In genomic region chr4:61319156-61319555, GRCh38 we compare ENCODE assay signal across 17 cellular contexts.
A peak's percentile ranks its signal among the peaks of the same experiment; 100 is the strongest.
DNase-seq lines count a peak whose midpoint lies in the region; ATAC-seq and TF ChIP-seq lines count a peak whose summit lies in the region.
"Had no signal": no experiment of that assay in that cellular context is flagged by ENCODE, and none has a peak within 500 bp of the region (broad histone marks: within the 10 kb centered on the region; RNA-seq: fewer than 3 reads in every experiment).

No MANE protein-coding gene starts in this region.

- no peaks in the 10 kb centered on the region for H3K4me1 ChIP-seq in CD8-positive, alpha-beta T cell (ENCODE audit: insufficient read depth, low read length)
- H3K4me1 ChIP-seq: BE2C, BLaER1, Caco-2 had no signal

- DNase-seq in fibroblast of villous mesenchyme (ENCODE audit: low read depth) = peak; percentile 9
- DNase-seq in kidney glomerular epithelial cell (lab: John Stamatoyannopoulos, UW) = no peak
- DNase-seq in effector CD8-positive, alpha-beta T cell (lab: John Stamatoyannopoulos, UW) = no peak
- no peak for DNase-seq in CD8-positive, alpha-beta T cell
- DNase-seq: 8988T; ACHN; BE2C; C1 segment of cervical spinal cord; Caco-2; Calu3; CD4-positive, alpha-beta memory T cell; CD4-positive, CD25-positive, alpha-beta regulatory T cell; DMS79 treated with DMSO at 0.1 percent for 48 hours; GF-D8 had no signal

- no peak overlapping the region for H3K27ac ChIP-seq in CD8-positive, alpha-beta T cell (ENCODE audit: low read depth, low read length)
- H3K27ac ChIP-seq: BLaER1 had no signal

- H3K4me3 ChIP-seq in fibroblast of villous mesenchyme (ENCODE audit: low read depth, low read length) = no peak overlapping the region
- H3K4me3 ChIP-seq in CD8-positive, alpha-beta T cell (ENCODE audit: low read depth, low read length) = no peak overlapping the region
- H3K4me3 ChIP-seq: BLaER1 had no signal

- no peaks in the 10 kb centered on the region for H3K4me1 Mint-ChIP-seq in CD8-positive, alpha-beta T cell (ENCODE audit: low read depth)
- H3K4me1 Mint-ChIP-seq: CD14-positive monocyte; CD4-positive, alpha-beta memory T cell; CD4-positive, CD25-positive, alpha-beta regulatory T cell had no signal

- intact Hi-C loops in CD8-positive, alpha-beta T cell (cut with DNase I, micrococcal nuclease) = no loop called here

- no peaks in the 10 kb centered on the region for H3K27me3 Mint-ChIP-seq in CD8-positive, alpha-beta T cell (ENCODE audit: low read depth)
- H3K27me3 Mint-ChIP-seq: CD4-positive, alpha-beta memory T cell; CD4-positive, CD25-positive, alpha-beta regulatory T cell had no signal

- no peak for ATAC-seq in SK-N-SH treated with all-trans-retinoic acid at 6 μM for 48 hours
- ATAC-seq in CD8-positive, alpha-beta T cell = no peak

- H3K27me3 ChIP-seq in CD8-positive, alpha-beta T cell (ENCODE audit: insufficient read depth, low read length) = no peaks in the 10 kb centered on the region
- H3K27me3 ChIP-seq: BE2C, BLaER1 had no signal

- peaks cover 8% of the 10 kb centered on the region for H3K9me3 Mint-ChIP-seq in CD8-positive, alpha-beta T cell

- H3K36me3 ChIP-seq in CD8-positive, alpha-beta T cell (ENCODE audit: insufficient read depth, low read length) = no peaks in the 10 kb centered on the region
- H3K36me3 ChIP-seq: BE2C, BLaER1 had no signal

- H3K4me3 Mint-ChIP-seq in CD8-positive, alpha-beta T cell = no peak overlapping the region
- H3K4me3 Mint-ChIP-seq: CD14-positive monocyte; CD4-positive, alpha-beta memory T cell; CD4-positive, CD25-positive, alpha-beta regulatory T cell had no signal

- CTCF ChIA-PET in CD8-positive, alpha-beta T cell (lab: Charles Lee) = no interaction called here

- H3K36me3 Mint-ChIP-seq in CD8-positive, alpha-beta T cell = no peaks in the 10 kb centered on the region
- H3K36me3 Mint-ChIP-seq: CD14-positive monocyte; CD4-positive, alpha-beta memory T cell; CD4-positive, CD25-positive, alpha-beta regulatory T cell had no signal

- no peak overlapping the region for H3K27ac Mint-ChIP-seq in CD8-positive, alpha-beta T cell
- H3K27ac Mint-ChIP-seq: CD14-positive monocyte; CD4-positive, alpha-beta memory T cell; CD4-positive, CD25-positive, alpha-beta regulatory T cell had no signal

- TF ChIP-seq CTCF in fibroblast of villous mesenchyme (IDR thresholded peaks at IDR 0.05; ENCODE audit: insufficient read depth, low read depth, low read length) = no peak
- no peak for TF ChIP-seq CTCF in CD8-positive, alpha-beta T cell (IDR thresholded peaks at IDR 0.05)

- POLR2A ChIA-PET in CD8-positive, alpha-beta T cell (lab: Charles Lee) = no interaction called here

- H3K9me3 ChIP-seq in CD8-positive, alpha-beta T cell (ENCODE audit: low read length) = no peaks in the 10 kb centered on the region
- H3K9me3 ChIP-seq: BE2C, BLaER1 had no signal

TF ChIP-seq in SK-N-SH treated with all-trans-retinoic acid at 6 μM for 48 hours, 23 proteins besides CTCF, POLR2A, EP300 and RAD21:
- no peak for TF ChIP-seq ZFP30 (CRISPR knock-in tag; IDR thresholded peaks at IDR 0.05)
- TF ChIP-seq SNAI2 (CRISPR knock-in tag; IDR thresholded peaks at IDR 0.05) = no peak
- no peak for TF ChIP-seq ZC3H10 (CRISPR knock-in tag; IDR thresholded peaks at IDR 0.05)
- TF ChIP-seq ESRRG (CRISPR knock-in tag; IDR thresholded peaks at IDR 0.05) = no peak
- peak; percentile 85 for TF ChIP-seq ISL1 (CRISPR knock-in tag; IDR thresholded peaks at IDR 0.05)
- no peak for TF ChIP-seq OSR1 (CRISPR knock-in tag; IDR thresholded peaks at IDR 0.05)
- TF ChIP-seq CREB5 (CRISPR knock-in tag; IDR thresholded peaks at IDR 0.05; ENCODE audit: low read depth) = no peak
- TF ChIP-seq TCF4 (CRISPR knock-in tag; IDR thresholded peaks at IDR 0.05; ENCODE audit: borderline replicate concordance) = peak; percentile 69; the same call in 1 of the 2 replicates
